In genomic region chr2:173791502-173791901, GRCh38 we compare ENCODE assay signal across 13 cellular contexts.
DNase-seq lines count a peak whose midpoint lies in the region; ATAC-seq, FAIRE-seq and TF ChIP-seq lines count a peak whose summit lies in the region.
"Had no signal": no experiment of that assay in that cellular context is flagged by ENCODE, and none has a peak within 500 bp of the region (broad histone marks: within the 10 kb centered on the region; RNA-seq: fewer than 3 reads in every experiment).

No MANE protein-coding gene starts in this region.

- no peaks in the 10 kb centered on the region for H3K36me3 ChIP-seq in CD4-positive, CD25-positive, alpha-beta regulatory T cell (ENCODE audit: control insufficient read depth, insufficient read depth, low read length)
- H3K36me3 ChIP-seq in endothelial cell of umbilical vein (ENCODE audit: control insufficient read depth in 2 of 2, extremely low read depth in 1 of 2, insufficient read depth in 2 of 2, low read length in 2 of 2), result no peaks in the 10 kb centered on the region
- H3K36me3 ChIP-seq in neural cell (ENCODE audit: insufficient read depth, low read length), result no peaks in the 10 kb centered on the region
- no peaks in the 10 kb centered on the region for H3K36me3 ChIP-seq in Karpas-422 (ENCODE audit: insufficient read depth, low read length)
- H3K36me3 ChIP-seq: BE2C had no signal

- H3K4me1 ChIP-seq in CD4-positive, CD25-positive, alpha-beta regulatory T cell (ENCODE audit: control insufficient read depth, insufficient read depth, low read length, poor library complexity, severe bottlenecking), result no peaks in the 10 kb centered on the region
- H3K4me1 ChIP-seq in endothelial cell of umbilical vein (ENCODE audit: control insufficient read depth, extremely low read depth, insufficient read depth, low read length) (peaks cover 12% of the 10 kb centered on the region), Karpas-422 (ENCODE audit: low read length) (no peaks in the 10 kb centered on the region)
- H3K4me1 ChIP-seq: BE2C had no signal

- no peak overlapping the region for H2AFZ ChIP-seq in endothelial cell of umbilical vein (ENCODE audit: low read depth, low read length)
- H2AFZ ChIP-seq in neural cell (ENCODE audit: low read depth, low read length), result no peak overlapping the region
- H2AFZ ChIP-seq in Karpas-422 (ENCODE audit: low read length), result no peak overlapping the region
- H2AFZ ChIP-seq: GM23338 had no signal

- dilution Hi-C loops in endothelial cell of umbilical vein (cut with MboI; ENCODE audit: extremely low pct_ligation_motif_present, low sequenced_read_pairs), result no loop called here

- H3K9me3 ChIP-seq in CD4-positive, CD25-positive, alpha-beta regulatory T cell (ENCODE audit: control insufficient read depth in 2 of 2, low read length in 2 of 2), result no peaks in the 10 kb centered on the region
- H3K9me3 ChIP-seq in endothelial cell of umbilical vein (replicated peaks; ENCODE audit: control insufficient read depth, insufficient read depth, low read length), result no peaks in the 10 kb centered on the region
- H3K9me3 ChIP-seq in neural cell (ENCODE audit: low read length), result no peaks in the 10 kb centered on the region
- no peaks in the 10 kb centered on the region for H3K9me3 ChIP-seq in Karpas-422 (ENCODE audit: low read length)
- H3K9me3 ChIP-seq: BE2C had no signal

- intact Hi-C loops in endothelial cell of umbilical vein (cut with micrococcal nuclease), result no loop called here

- H4K20me1 ChIP-seq in endothelial cell of umbilical vein (replicated peaks; ENCODE audit: control insufficient read depth, extremely low read depth, insufficient read depth, low read length), result no peaks in the 10 kb centered on the region
- H4K20me1 ChIP-seq in neural cell (ENCODE audit: insufficient read depth), result no peaks in the 10 kb centered on the region
- no peaks in the 10 kb centered on the region for H4K20me1 ChIP-seq in Karpas-422 (ENCODE audit: insufficient read depth, low read depth, low read length)

- no peak for DNase-seq in CD4-positive, CD25-positive, alpha-beta regulatory T cell
- DNase-seq in endothelial cell of umbilical vein (ENCODE audit: low read depth, low spot score) (peak; percentile 10), AG08395 (ENCODE audit: low spot score) (no peak), Karpas-422 (no peak), RWPE1 (ENCODE audit: low spot score) (no peak)
- DNase-seq: BE2C, DMS53, H7 had no signal

- H3K9ac ChIP-seq in endothelial cell of umbilical vein (replicated peaks; ENCODE audit: extremely low read depth, insufficient read depth, low read length) (no peak overlapping the region), neural cell (ENCODE audit: low read length) (no peak overlapping the region), Karpas-422 (ENCODE audit: low read length) (no peak overlapping the region)

- H3K9me1 ChIP-seq in endothelial cell of umbilical vein (replicated peaks; ENCODE audit: control insufficient read depth, extremely low read depth, insufficient read depth, low read length), result no peaks in the 10 kb centered on the region

- H3K27me3 Mint-ChIP-seq in CD4-positive, CD25-positive, alpha-beta regulatory T cell, result peaks cover 32% of the 10 kb centered on the region

- H3K27me3 ChIP-seq in CD4-positive, CD25-positive, alpha-beta regulatory T cell (ENCODE audit: control insufficient read depth, insufficient read depth, low read length), result peaks cover 5% of the 10 kb centered on the region
- no peaks in the 10 kb centered on the region for H3K27me3 ChIP-seq in endothelial cell of umbilical vein (ENCODE audit: control insufficient read depth in 2 of 2, insufficient read depth in 2 of 2, low read length in 2 of 2)
- H3K27me3 ChIP-seq in neural cell (ENCODE audit: insufficient read depth, low read depth, low read length), result no peaks in the 10 kb centered on the region
- no peaks in the 10 kb centered on the region for H3K27me3 ChIP-seq in Karpas-422 (ENCODE audit: low read length)

- peak; percentile 95 for TF ChIP-seq EP300 in neural cell (conservative IDR thresholded peaks at IDR 0.05; ENCODE audit: poor library complexity, severe bottlenecking)

- no peak for ATAC-seq in CD4-positive, CD25-positive, alpha-beta regulatory T cell (ENCODE audit: low read depth in 2 of 2)
- ATAC-seq: GM12878 had no signal

- no peaks in the 10 kb centered on the region for H3K9me3 Mint-ChIP-seq in CD4-positive, CD25-positive, alpha-beta regulatory T cell
- H3K9me3 Mint-ChIP-seq: GM23338 had no signal

- TF ChIP-seq CTCF in endothelial cell of umbilical vein (IDR thresholded peaks at IDR 0.05; ENCODE audit: extremely low read depth in 1 of 2, insufficient read depth in 1 of 2, low read depth in 1 of 2, low read length in 2 of 2) (no peak), neural cell (IDR thresholded peaks at IDR 0.05; ENCODE audit: poor library complexity, severe bottlenecking) (no peak), RWPE1 (conservative IDR thresholded peaks at IDR 0.05; ENCODE audit: low read depth) (no peak)

- peak overlapping the region; percentile 40 for H3K4me2 ChIP-seq in endothelial cell of umbilical vein (ENCODE audit: insufficient read depth, low read length)
- H3K4me2 ChIP-seq in neural cell (ENCODE audit: low read length), result no peak overlapping the region
- no peak overlapping the region for H3K4me2 ChIP-seq in Karpas-422 (ENCODE audit: low read depth, low read length, poor library complexity, severe bottlenecking)
- H3K4me2 ChIP-seq: GM23338 had no signal

- H3K36me3 Mint-ChIP-seq in CD4-positive, CD25-positive, alpha-beta regulatory T cell, result no peaks in the 10 kb centered on the region

- no peak overlapping the region for H3K4me3 Mint-ChIP-seq in CD4-positive, CD25-positive, alpha-beta regulatory T cell
- H3K4me3 Mint-ChIP-seq: GM23338 had no signal

- H3K9me2 ChIP-seq in neural cell (ENCODE audit: insufficient read depth, low read length) (no peaks in the 10 kb centered on the region), Karpas-422 (replicated peaks; ENCODE audit: insufficient read depth, low read length) (no peaks in the 10 kb centered on the region)

- no TSS peak for BruUV-seq in endothelial cell of umbilical vein (replicated peaks; lab: Mats Ljungman, UMichigan)

- no peak for TF ChIP-seq POLR2A in endothelial cell of umbilical vein (IDR thresholded peaks at IDR 0.05; ENCODE audit: low read depth, low read length)

- no peak overlapping the region for H3K27ac ChIP-seq in CD4-positive, CD25-positive, alpha-beta regulatory T cell (ENCODE audit: insufficient read depth, low read length, poor library complexity, severe bottlenecking)
- H3K27ac ChIP-seq in endothelial cell of umbilical vein (ENCODE audit: insufficient read depth, low read depth, low read length) (no peak overlapping the region), neural cell (ENCODE audit: low read length) (no peak overlapping the region), Karpas-422 (ENCODE audit: low read length) (no peak overlapping the region), RWPE1 (no peak overlapping the region)
- H3K27ac ChIP-seq: HL-60 had no signal

- H3F3A ChIP-seq in neural cell (ENCODE audit: insufficient read depth, low read length, poor library complexity, severe bottlenecking), result no peaks in the 10 kb centered on the region

- no peaks in the 10 kb centered on the region for H3K79me2 ChIP-seq in endothelial cell of umbilical vein (ENCODE audit: control insufficient read depth, insufficient read depth, low read length)
- H3K79me2 ChIP-seq in neural cell (replicated peaks; ENCODE audit: insufficient read depth, low read length), result no peaks in the 10 kb centered on the region
- no peaks in the 10 kb centered on the region for H3K79me2 ChIP-seq in Karpas-422 (ENCODE audit: low read length)

- CTCF ChIA-PET in endothelial cell of umbilical vein (lab: Charles Lee), result no interaction called here
- CTCF ChIA-PET in RWPE1 (lab: Yijun Ruan, JAX), result no interaction called here

- no peak overlapping the region for H3K4me3 ChIP-seq in CD4-positive, CD25-positive, alpha-beta regulatory T cell (ENCODE audit: low read depth, low read length)
- H3K4me3 ChIP-seq in endothelial cell of umbilical vein (replicated peaks in 1 of 3; ENCODE audit: insufficient read depth in 1 of 3, low read depth in 1 of 3, low read length in 3 of 3), result no peak overlapping the region
- H3K4me3 ChIP-seq in neural cell (ENCODE audit: low read length), result peak overlapping the region; percentile 44
- H3K4me3 ChIP-seq in Karpas-422 (ENCODE audit: low read length), result no peak overlapping the region
- H3K4me3 ChIP-seq: GM12878, GM23338 had no signal

- TF ChIP-seq RAD21 in neural cell (conservative IDR thresholded peaks at IDR 0.05), result no peak

- H3K27ac Mint-ChIP-seq in CD4-positive, CD25-positive, alpha-beta regulatory T cell, result peak overlapping the region in 2 of 3 donors; percentile 3 to 29
- H3K27ac Mint-ChIP-seq: GM23338 had no signal

- H3K4me1 Mint-ChIP-seq in CD4-positive, CD25-positive, alpha-beta regulatory T cell, result no peaks in the 10 kb centered on the region

- FAIRE-seq in endothelial cell of umbilical vein (lab: Jason Lieb, UNC), result peak; percentile 12
- FAIRE-seq: GM12878, GM18507 had no signal

- POLR2A ChIA-PET in endothelial cell of umbilical vein (lab: Charles Lee) (no interaction called here), RWPE1 (lab: Yijun Ruan, JAX; ENCODE audit: low non-redundant PET) (no interaction called here)

TF ChIP-seq in endothelial cell of umbilical vein, 7 proteins besides CTCF, POLR2A, EP300 and RAD21 (continues in another document):
- TF ChIP-seq POLR2AphosphoS5 (IDR thresholded peaks at IDR 0.05; ENCODE audit: insufficient read depth, low read depth, low read length) (no peak), EZH2 (IDR thresholded peaks at IDR 0.05; ENCODE audit: borderline replicate concordance, low read depth, low read length, severe bottlenecking) (no peak), MAX (IDR thresholded peaks at IDR 0.05; ENCODE audit: insufficient read depth, insufficient read length) (no peak), GATA2 (IDR thresholded peaks at IDR 0.05; ENCODE audit: insufficient read depth, insufficient read length, low read depth, low read length) (no peak), MYC (IDR thresholded peaks at IDR 0.05; ENCODE audit: low read depth, low read length) (no peak)

TF ChIP-seq in neural cell, 6 proteins besides CTCF, POLR2A, EP300 and RAD21:
- TF ChIP-seq MXI1 (conservative IDR thresholded peaks at IDR 0.05; ENCODE audit: poor library complexity, severe bottlenecking), result peak; percentile 31
- no peak for TF ChIP-seq EZH2 (IDR thresholded peaks at IDR 0.05; ENCODE audit: borderline replicate concordance, insufficient read depth, low read length, poor library complexity, severe bottlenecking)
- TF ChIP-seq POLR2AphosphoS5 (IDR thresholded peaks at IDR 0.05), result peak; percentile 73
TF ChIP-seq in neural cell: peak in this region for 2.
